Comparison of ENCODE assay signal across 8 cellular contexts in genomic region chr6:146770275-146770964, GRCh38.
DNase-seq lines count a peak whose midpoint lies in the region; ATAC-seq, FAIRE-seq and TF ChIP-seq lines count a peak whose summit lies in the region.
"Had no signal": no experiment of that assay in that cellular context is flagged by ENCODE, and none has a peak within 500 bp of the region (broad histone marks: within the 10 kb centered on the region; RNA-seq: fewer than 3 reads in every experiment).

No MANE protein-coding gene starts in this region.

- 31% methylated on average over 13 of the region's 13 CpGs for WGBS in GM12878 (ENCODE audit: insufficient coverage, insufficient replicate concordance, low lambda C conversion rate, missing lambda C conversion rate)
- WGBS in spleen, 5 donors: 38 to 61% (median 54%) methylated on average over 13 of the region's 13 CpGs

- TF ChIP-seq POLR2A in GM12878 (IDR thresholded peaks at IDR 0.05; ENCODE audit: low read depth, low read length) (no peak), spleen (IDR thresholded peaks at IDR 0.05) (no peak)

- H3K36me3 ChIP-seq in GM12878 (ENCODE audit: control insufficient read depth in 2 of 2, insufficient read depth in 2 of 2, low read length in 1 of 2): no peaks in the 10 kb centered on the region
- no peaks in the 10 kb centered on the region for H3K36me3 ChIP-seq in spleen
- H3K36me3 ChIP-seq in A673 (ENCODE audit: insufficient read depth, low read length, poor library complexity, severe bottlenecking): no peaks in the 10 kb centered on the region

- CTCF ChIA-PET in GM12878 (lab: Yijun Ruan, JAX): interaction anchor here (1.3 kb wide), 1 partner anchor 9 kb away, joined by 3 read pairs; no protein-coding TSS in a partner anchor
- CTCF ChIA-PET in A673 (lab: Charles Lee): no interaction called here

- H3K27me3 ChIP-seq in GM12878 (replicated peaks in 1 of 2; ENCODE audit: control insufficient read depth in 2 of 2, insufficient read depth in 2 of 2, low read length in 1 of 2): no peaks in the 10 kb centered on the region
- H3K27me3 ChIP-seq in spleen (replicated peaks in 1 of 7): peaks cover 0 to 8% (median 0%) of the 10 kb centered on the region in 7 donors
- H3K27me3 ChIP-seq in A673 (replicated peaks; ENCODE audit: insufficient read depth, low read depth, low read length, poor library complexity): no peaks in the 10 kb centered on the region

- TF ChIP-seq CTCF in GM12878 (IDR thresholded peaks at IDR 0.05 in 2 of 3, conservative IDR thresholded peaks at IDR 0.05 in 1 of 3; ENCODE audit: control insufficient read depth in 2 of 3, extremely low read depth in 1 of 3, insufficient read depth in 1 of 3, low read depth in 3 of 3, low read length in 3 of 3) (no peak), spleen (IDR thresholded peaks at IDR 0.05 in 8 of 11, conservative IDR thresholded peaks at IDR 0.05 in 3 of 11) (no peak), A673 (conservative IDR thresholded peaks at IDR 0.05; ENCODE audit: low read depth, low read length) (no peak)

- H3K79me2 ChIP-seq in GM12878 (ENCODE audit: control insufficient read depth, insufficient read depth, low read length): no peaks in the 10 kb centered on the region

- ATAC-seq in GM19043 (IDR thresholded peaks at IDR 0.05; ENCODE audit: low read depth, unreplicated experiment) (peak; percentile 20), GM12878 (0 out of 3 replicates have a peak, but pooled peaks have one; percentile 18), GM21423 (IDR thresholded peaks at IDR 0.05; ENCODE audit: unreplicated experiment) (no peak), HG03039 (IDR thresholded peaks at IDR 0.05; ENCODE audit: unreplicated experiment) (no peak)

- no peak overlapping the region for H3K4me2 ChIP-seq in GM12878 (ENCODE audit: control insufficient read depth, insufficient read depth)

- BruUV-seq in GM12878 (replicated peaks; lab: Mats Ljungman, UMichigan) (no TSS peak), A673 (replicated peaks; lab: Mats Ljungman, UMichigan) (no TSS peak)

- no peaks in the 10 kb centered on the region for H3K9me3 ChIP-seq in GM12878 (replicated peaks; ENCODE audit: control insufficient read depth, insufficient read depth, low read length)
- H3K9me3 ChIP-seq in spleen: no peaks in the 10 kb centered on the region
- H3K9me3 ChIP-seq in A673 (ENCODE audit: low read depth, low read length, poor library complexity, severe bottlenecking): no peaks in the 10 kb centered on the region

- no peak overlapping the region for H3K9ac ChIP-seq in GM12878 (ENCODE audit: control insufficient read depth, insufficient read depth, low read length)

- no peak overlapping the region for H3K4me3 ChIP-seq in GM12878
- H3K4me3 ChIP-seq in spleen: peak overlapping the region in 5 of 8 donors; percentile 10 to 55 (median 14)
- no peak overlapping the region for H3K4me3 ChIP-seq in A673 (ENCODE audit: low read depth, low read length, poor library complexity, severe bottlenecking)

- H3K4me1 ChIP-seq in GM12878 (ENCODE audit: control insufficient read depth, insufficient read depth, low read length) (no peaks in the 10 kb centered on the region), spleen (peaks cover 0 to 34% (median 15%) of the 10 kb centered on the region in 6 donors), A673 (ENCODE audit: insufficient read depth, low read length, poor library complexity, severe bottlenecking) (no peaks in the 10 kb centered on the region)

- RAD21 ChIA-PET in GM12878 (lab: Charles Lee; ENCODE audit: unreplicated experiment): no interaction called here

- POLR2A ChIA-PET in GM12878 (lab: Charles Lee) (no interaction called here), A673 (lab: Charles Lee; ENCODE audit: low non-redundant PET) (no interaction called here)

- intact Hi-C loops in GM12878 (cut with micrococcal nuclease; ENCODE audit: unreplicated experiment) (no loop called here), spleen (cut with DNase I; ENCODE audit: low total_unique reads) (no loop called here), A673 (cut with micrococcal nuclease; ENCODE audit: unreplicated experiment) (no loop called here)

- TF ChIP-seq EP300 in GM12878 (IDR thresholded peaks at IDR 0.05; ENCODE audit: borderline replicate concordance in 1 of 2, control insufficient read depth in 1 of 2, low read depth in 2 of 2, low read length in 2 of 2): no peak

- SMC1A ChIA-PET in GM12878 (lab: Charles Lee; ENCODE audit: uncharacterized antibody, unreplicated experiment): no interaction called here

- H2AFZ ChIP-seq in GM12878 (ENCODE audit: control insufficient read depth, low read depth, low read length): no peak overlapping the region

- H3K27ac ChIP-seq in GM12878 (ENCODE audit: control insufficient read depth, insufficient read depth) (no peak overlapping the region), spleen (peak overlapping the region in 7 of 8 donors; percentile 64 to 89 (median 81)), A673 (ENCODE audit: low read depth, low read length, poor library complexity, severe bottlenecking) (no peak overlapping the region)

- DNase-seq in KG1 (lab: John Stamatoyannopoulos, UW) (peak; percentile 86), GM12878 (ENCODE audit: low read depth, low spot score) (no peak), spleen (no peak), A673 (ENCODE audit: low spot score) (no peak)
- DNase-seq: stimulated activated naive B cell treated with anti-CD40 and anti-IgM and Interleukin-4, amounts not matched to agents 10 μg/mL and 1 μg/mL and 100 μg/mL, for 72 hours had no signal

- H4K20me1 ChIP-seq in GM12878 (ENCODE audit: control insufficient read depth, insufficient read depth): no peaks in the 10 kb centered on the region

- FAIRE-seq in GM12878 (lab: Jason Lieb, UNC): no peak

- in situ Hi-C loops in GM12878 (cut with MboI): no loop called here

- no peak for TF ChIP-seq RAD21 in GM12878 (IDR thresholded peaks at IDR 0.05; ENCODE audit: insufficient read depth, low read depth, low read length)

TF ChIP-seq in GM12878, 131 proteins besides CTCF, POLR2A, EP300 and RAD21:
- TF ChIP-seq MYB (IDR thresholded peaks at IDR 0.05; ENCODE audit: borderline replicate concordance, low read depth, low read length) (no peak), CBX3 (IDR thresholded peaks at IDR 0.05; ENCODE audit: borderline replicate concordance, low read depth) (no peak), MXI1 (IDR thresholded peaks at IDR 0.05; ENCODE audit: low read depth, low read length) (no peak), FOXK2 (IDR thresholded peaks at IDR 0.05) (no peak)

Comparison
In these comparisons a context has a peak if more than half of its experiments do, and no peak if none do; other contexts are left out.
1. ATAC-seq: peak in GM19043 (single experiment) and GM12878 (single experiment); none in GM21423 (single experiment) and HG03039 (single experiment).
2. H3K27ac ChIP-seq: peak in spleen (7 of 8); none in GM12878 (single experiment) and A673 (single experiment).
3. H3K4me3 ChIP-seq: peak in spleen (5 of 8); none in GM12878 (single experiment) and A673 (single experiment).